Comparison of ENCODE assay signal across 1 cellular context in the genomic region with DNA sequence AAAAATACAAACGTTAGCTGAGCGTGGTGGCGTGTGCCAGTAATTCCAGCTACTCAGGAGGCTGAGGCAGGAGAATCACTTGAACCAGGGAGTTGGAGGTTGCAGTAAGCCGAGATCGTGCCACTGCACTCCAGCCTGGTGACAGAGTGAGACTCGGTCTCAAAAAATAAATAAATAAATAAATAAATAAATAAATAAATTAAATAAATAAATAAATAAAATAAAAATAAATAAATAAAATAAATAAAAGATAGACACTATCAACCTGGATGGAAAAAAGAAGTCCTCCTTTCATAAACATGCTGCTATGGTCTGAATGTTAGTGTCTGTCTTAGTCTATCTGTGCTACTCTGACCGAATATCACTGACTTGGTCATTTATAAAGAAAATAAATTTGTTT. TPM values are rescaled to one million over a fixed set of nuclear protein-coding genes. Genes with fewer than 3 reads are reported as not detected.
"Had no signal": no experiment of that assay in that cellular context is flagged by ENCODE, and none has a peak within 500 bp of the region (broad histone marks: within the 10 kb centered on the region; RNA-seq: fewer than 3 reads in every experiment).

No MANE protein-coding gene starts in this region.

RNA-seq across cellular contexts. Expression of a gene that starts 4.5 kb away (rescaled TPM):
- total RNA-seq: G401 had no signal
